Comparison of ENCODE assay signal across 10 cellular contexts in genomic region chr9:113886471-113886870, GRCh38. TPM values are rescaled to one million over a fixed set of nuclear protein-coding genes. Genes with fewer than 3 reads are reported as not detected.
DNase-seq lines count a peak whose midpoint lies in the region; ATAC-seq and TF ChIP-seq lines count a peak whose summit lies in the region.
"Had no signal": no experiment of that assay in that cellular context is flagged by ENCODE, and none has a peak within 500 bp of the region (broad histone marks: within the 10 kb centered on the region; RNA-seq: fewer than 3 reads in every experiment).

No MANE protein-coding gene starts in this region.

- peaks cover 9% of the 10 kb centered on the region for H3K9me3 Mint-ChIP-seq in T-helper 2 cell treated with Interferon-gamma antibody and Interleukin-4, amounts not matched to agents 5 μg/mL and 100 μg/mL, for 36 hours

- peak overlapping the region; percentile 83 for H3K4me3 Mint-ChIP-seq in T-helper 2 cell treated with Interferon-gamma antibody and Interleukin-4, amounts not matched to agents 5 μg/mL and 100 μg/mL, for 36 hours

- no peaks in the 10 kb centered on the region for H3K27me3 ChIP-seq in heart right ventricle
- no peaks in the 10 kb centered on the region for H3K27me3 ChIP-seq in spleen (replicated peaks in 1 of 7)

- H3K36me3 Mint-ChIP-seq in T-helper 2 cell treated with Interferon-gamma antibody and Interleukin-4, amounts not matched to agents 5 μg/mL and 100 μg/mL, for 36 hours (ENCODE audit: low read depth): peaks cover 1% of the 10 kb centered on the region

- H3K27me3 Mint-ChIP-seq in T-helper 2 cell treated with Interferon-gamma antibody and Interleukin-4, amounts not matched to agents 5 μg/mL and 100 μg/mL, for 36 hours (ENCODE audit: low read depth): peaks cover 2% of the 10 kb centered on the region

- H3K9me3 ChIP-seq in heart right ventricle (peaks cover 0 to 17% (median 4%) of the 10 kb centered on the region in 11 donors), spleen (peaks cover 0 to 16% (median 12%) of the 10 kb centered on the region in 8 donors)

- TF ChIP-seq CTCF in heart right ventricle (IDR thresholded peaks at IDR 0.05) (no peak), spleen (IDR thresholded peaks at IDR 0.05 in 8 of 11, conservative IDR thresholded peaks at IDR 0.05 in 3 of 11) (no peak)

- intact Hi-C loops in heart right ventricle (cut with DNase I): loop anchor here in 1 of 10 donors (10.0 kb wide), 1 partner anchor 202 kb away; no protein-coding TSS in a partner anchor
- intact Hi-C loops in spleen (cut with DNase I; ENCODE audit: low total_unique reads): loop anchor here (10.0 kb wide), 1 partner anchor 108 kb away; no protein-coding TSS in a partner anchor

- H3K4me1 ChIP-seq in heart right ventricle (peaks cover 0 to 34% (median 19%) of the 10 kb centered on the region in 9 donors), spleen (peaks cover 6 to 42% (median 28%) of the 10 kb centered on the region in 6 donors)

- no peak for TF ChIP-seq POLR2A in spleen (IDR thresholded peaks at IDR 0.05)

- H3K4me3 ChIP-seq in heart right ventricle (peak overlapping the region in 9 of 10 donors; percentile 5 to 46 (median 39)), spleen (peak overlapping the region in 7 of 8 donors; percentile 10 to 54 (median 17))

- WGBS in heart right ventricle, 2 donors: 3 to 4% methylated on average over 1 of the region's 1 CpG
- WGBS in spleen, 5 donors: 0 to 4% (median 0%) methylated on average over 1 of the region's 1 CpG

- H3K27ac ChIP-seq in heart right ventricle (peak overlapping the region in 5 of 10 donors; percentile 9 to 64 (median 42)), spleen (peak overlapping the region; percentile 36 to 78 (median 63))

- H3K27ac Mint-ChIP-seq in T-helper 2 cell treated with Interferon-gamma antibody and Interleukin-4, amounts not matched to agents 5 μg/mL and 100 μg/mL, for 36 hours: no peak overlapping the region

- H3K36me3 ChIP-seq in heart right ventricle (peaks cover 0 to 7% (median 0%) of the 10 kb centered on the region in 9 donors), spleen (peaks cover 0 to 5% (median 0%) of the 10 kb centered on the region in 6 donors)

- H3K4me1 Mint-ChIP-seq in T-helper 2 cell treated with Interferon-gamma antibody and Interleukin-4, amounts not matched to agents 5 μg/mL and 100 μg/mL, for 36 hours (ENCODE audit: low read depth): peaks cover 16% of the 10 kb centered on the region

- peak; percentile 23 for DNase-seq in HCEC 1CT
- no peak for DNase-seq in T-helper 2 cell treated with Interferon-gamma antibody and Interleukin-4, amounts not matched to agents 5 μg/mL and 100 μg/mL, for 36 hours (ENCODE audit: low spot score)
- DNase-seq in heart right ventricle: no peak
- DNase-seq in spleen: no peak
- DNase-seq in SK-N-DZ (ENCODE audit: low spot score): no peak
- no peak for DNase-seq in putamen (ENCODE audit: low spot score)
- DNase-seq in cerebellar nuclear complex (lab: John Stamatoyannopoulos, UW): no peak
- DNase-seq: NCI-H524 treated with DMSO at 0.1 percent for 48 hours had no signal

- ATAC-seq in heart right ventricle (peak in 4 of 8 donors; percentile 38 to 64 (median 50)), GM18870 (IDR thresholded peaks at IDR 0.05; ENCODE audit: unreplicated experiment) (no peak)
- ATAC-seq: HCT116 had no signal

RNA-seq across cellular contexts. Expression of gene ZNF618, which starts 10.4 kb away (rescaled TPM):
- total RNA-seq in heart right ventricle (1 to 10 TPM; 1.1 to 2.5 (median 1.6) TPM), spleen (10 to 100 TPM in 4 of 7 donors, 1 to 10 TPM in 3; 5.2 to 14.8 (median 10.9) TPM)
- polyA plus RNA-seq in heart right ventricle (1 to 10 TPM in 1 of 2 donors, under 1 TPM in 1; 0.59 to 1.1 TPM), spleen (1 to 10 TPM in 2 of 3 donors, under 1 TPM in 1; 0.58 to 2.4 (median 1.0) TPM)
- polyA plus RNA-seq in SK-N-DZ (2014; cell fraction: cytosol; rRNA removed): 1.5 and 1.6 TPM in 2 replicates
- polyA plus RNA-seq in SK-N-DZ (2014; cell fraction: nucleus; rRNA removed): 1.1 and 4.9 TPM in 2 replicates
